ENCODE assay signal across 13 cellular contexts in genomic region chr7:24924375-24924774, GRCh38. TPM values are rescaled to one million over a fixed set of nuclear protein-coding genes. Genes with fewer than 3 reads are reported as not detected.
DNase-seq lines count a peak whose midpoint lies in the region; ATAC-seq and TF ChIP-seq lines count a peak whose summit lies in the region.
"Had no signal": no experiment of that assay in that cellular context is flagged by ENCODE, and none has a peak within 500 bp of the region (broad histone marks: within the 10 kb centered on the region; RNA-seq: fewer than 3 reads in every experiment).

No MANE protein-coding gene starts in this region.

- H3K4me3 Mint-ChIP-seq in stimulated activated naive CD8-positive, alpha-beta T cell treated with anti-CD3 and anti-CD28 coated beads, Interleukin-15, amount 100 ng/mL, for 72 hours, result peak overlapping the region in 1 of 2 donors; percentile 15
- peak overlapping the region; percentile 20 for H3K4me3 Mint-ChIP-seq in activated CD4-positive, alpha-beta memory T cell treated with anti-CD3 and anti-CD28 coated beads, Interleukin-2, amount 10 ng/mL, durations not matched to agents 7 days and 5 days
- H3K4me3 Mint-ChIP-seq: activated naive CD4-positive, alpha-beta T cell treated with anti-CD3 and anti-CD28 coated beads for 36 hours; naive thymus-derived CD8-positive, alpha-beta T cell had no signal

- H3K36me3 Mint-ChIP-seq in activated CD4-positive, alpha-beta memory T cell treated with anti-CD3 and anti-CD28 coated beads, Interleukin-2, amount 10 ng/mL, durations not matched to agents 7 days and 5 days (ENCODE audit: low read depth), result peaks cover 31% of the 10 kb centered on the region

- no peaks in the 10 kb centered on the region for H3K27me3 ChIP-seq in right cardiac atrium (ENCODE audit: control insufficient read depth, insufficient read depth)
- no peaks in the 10 kb centered on the region for H3K27me3 ChIP-seq in tibial artery

- no peak for DNase-seq in stimulated activated naive CD8-positive, alpha-beta T cell treated with anti-CD3 and anti-CD28 coated beads, Interleukin-15, Interleukin-2, amounts not matched to agents 100 U/mL and 50 U/mL, for 24 hours
- no peak for DNase-seq in stimulated activated naive CD8-positive, alpha-beta T cell treated with anti-CD3 and anti-CD28 coated beads, Interleukin-15, amount 100 ng/mL, for 72 hours
- DNase-seq in activated CD4-positive, alpha-beta memory T cell treated with anti-CD3 and anti-CD28 coated beads, Interleukin-2, amount 10 ng/mL, durations not matched to agents 7 days and 5 days, result no peak
- DNase-seq in right cardiac atrium (no peak), SIG-M5 treated with dmso at 0.1 percent for 504 hours (lab: John Stamatoyannopoulos, UW; ENCODE audit: unreplicated experiment) (no peak), tibial artery (no peak)
- DNase-seq: activated naive CD4-positive, alpha-beta T cell treated with anti-CD3 and anti-CD28 coated beads for 36 hours; AML-193; effector CD4-positive, alpha-beta T cell; naive thymus-derived CD8-positive, alpha-beta T cell; NK-92 treated with Interleukin-12 subunit alpha and Interleukin-12 subunit beta, amount 100 ng/mL, for 24 hours had no signal

- peaks cover 3% of the 10 kb centered on the region for H3K4me1 ChIP-seq in right cardiac atrium (ENCODE audit: control insufficient read depth, insufficient read depth, low read length)
- peaks cover 0 to 17% (median 6%) of the 10 kb centered on the region in 4 donors for H3K4me1 ChIP-seq in tibial artery

- POLR2A ChIA-PET in activated CD4-positive, alpha-beta memory T cell treated with anti-CD3 and anti-CD28 coated beads, Interleukin-2, amount 10 ng/mL, durations not matched to agents 7 days and 5 days (lab: Charles Lee), result interaction anchor here (0.8 to 11.1 kb wide), 9 partner anchors 13 to 200 kb away, joined by 3 to 191 read pairs (median 5); partner anchors contain the start of gene OSBPL3

- peak; percentile 26 for ATAC-seq in stimulated activated naive CD8-positive, alpha-beta T cell treated with anti-CD3 and anti-CD28 coated beads, Interleukin-15, Interleukin-2, amounts not matched to agents 100 U/mL and 50 U/mL, for 24 hours
- ATAC-seq in stimulated activated naive CD8-positive, alpha-beta T cell treated with anti-CD3 and anti-CD28 coated beads, Interleukin-15, amount 100 ng/mL, for 72 hours, result no peak
- peak; percentile 70 to 76 for ATAC-seq in right cardiac atrium
- no peak for ATAC-seq in GM21825 (IDR thresholded peaks at IDR 0.05; ENCODE audit: unreplicated experiment)
- ATAC-seq: left lobe of liver; naive thymus-derived CD8-positive, alpha-beta T cell had no signal

- H3K9me3 ChIP-seq in right cardiac atrium (ENCODE audit: control insufficient read depth, low read length), result no peaks in the 10 kb centered on the region
- no peaks in the 10 kb centered on the region for H3K9me3 ChIP-seq in tibial artery

- H3K9me3 Mint-ChIP-seq in stimulated activated naive CD8-positive, alpha-beta T cell treated with anti-CD3 and anti-CD28 coated beads, Interleukin-15, amount 100 ng/mL, for 72 hours, result no peaks in the 10 kb centered on the region
- H3K9me3 Mint-ChIP-seq in activated CD4-positive, alpha-beta memory T cell treated with anti-CD3 and anti-CD28 coated beads, Interleukin-2, amount 10 ng/mL, durations not matched to agents 7 days and 5 days, result no peaks in the 10 kb centered on the region
- H3K9me3 Mint-ChIP-seq: activated naive CD4-positive, alpha-beta T cell treated with anti-CD3 and anti-CD28 coated beads for 36 hours; naive thymus-derived CD8-positive, alpha-beta T cell had no signal

- no peak overlapping the region for H3K27ac Mint-ChIP-seq in stimulated activated naive CD8-positive, alpha-beta T cell treated with anti-CD3 and anti-CD28 coated beads, Interleukin-15, amount 100 ng/mL, for 72 hours
- H3K27ac Mint-ChIP-seq in activated CD4-positive, alpha-beta memory T cell treated with anti-CD3 and anti-CD28 coated beads, Interleukin-2, amount 10 ng/mL, durations not matched to agents 7 days and 5 days, result peak overlapping the region; percentile 96
- H3K27ac Mint-ChIP-seq: activated naive CD4-positive, alpha-beta T cell treated with anti-CD3 and anti-CD28 coated beads for 36 hours had no signal

- no peaks in the 10 kb centered on the region for H3K27me3 Mint-ChIP-seq in stimulated activated naive CD8-positive, alpha-beta T cell treated with anti-CD3 and anti-CD28 coated beads, Interleukin-15, amount 100 ng/mL, for 72 hours
- no peaks in the 10 kb centered on the region for H3K27me3 Mint-ChIP-seq in activated CD4-positive, alpha-beta memory T cell treated with anti-CD3 and anti-CD28 coated beads, Interleukin-2, amount 10 ng/mL, durations not matched to agents 7 days and 5 days
- H3K27me3 Mint-ChIP-seq: naive thymus-derived CD8-positive, alpha-beta T cell had no signal

- no peak overlapping the region for H3K4me3 ChIP-seq in right cardiac atrium (ENCODE audit: low read length)
- no peak overlapping the region for H3K4me3 ChIP-seq in tibial artery

- no peak for TF ChIP-seq CTCF in tibial artery (IDR thresholded peaks at IDR 0.05)

- H3K4me1 Mint-ChIP-seq in stimulated activated naive CD8-positive, alpha-beta T cell treated with anti-CD3 and anti-CD28 coated beads, Interleukin-15, amount 100 ng/mL, for 72 hours, result peaks cover 70% of the 10 kb centered on the region
- H3K4me1 Mint-ChIP-seq in activated CD4-positive, alpha-beta memory T cell treated with anti-CD3 and anti-CD28 coated beads, Interleukin-2, amount 10 ng/mL, durations not matched to agents 7 days and 5 days, result peaks cover 83% of the 10 kb centered on the region

- no peaks in the 10 kb centered on the region for H3K36me3 ChIP-seq in tibial artery

- 80% methylated on average over 7 of the region's 7 CpGs for WGBS in right cardiac atrium

- CTCF ChIA-PET in activated CD4-positive, alpha-beta memory T cell treated with anti-CD3 and anti-CD28 coated beads, Interleukin-2, amount 10 ng/mL, durations not matched to agents 7 days and 5 days (lab: Charles Lee), result interaction anchor here (1.0 to 1.8 kb wide), 6 partner anchors 15 to 112 kb away, joined by 3 to 6 read pairs (median 4); no protein-coding TSS in a partner anchor

- intact Hi-C loops in right cardiac atrium (cut with DNase I), result no loop called here
- intact Hi-C loops in tibial artery (cut with DNase I; ENCODE audit: low total_unique reads), result no loop called here

- H3K27ac ChIP-seq in right cardiac atrium (ENCODE audit: low read length) (peak overlapping the region; percentile 30), tibial artery (no peak overlapping the region)

RNA-seq across cellular contexts. Expression of gene OSBPL3, which starts 55.6 kb away (rescaled TPM):
- total RNA-seq in activated CD4-positive, alpha-beta memory T cell treated with anti-CD3 and anti-CD28 coated beads, Interleukin-2, amount 10 ng/mL, durations not matched to agents 7 days and 5 days, result 10 to 100 TPM; 90.3 to 99.9 TPM
- total RNA-seq in right cardiac atrium, result 10 to 100 TPM in 2 of 4 donors, 1 to 10 TPM in 2; 9.0 to 12.9 (median 10.4) TPM
- polyA plus RNA-seq in right cardiac atrium, result 3.2 TPM

Comparison
In these comparisons a context has a peak if more than half of its experiments do, and no peak if none do; other contexts are left out.
1. ATAC-seq: peak in stimulated activated naive CD8-positive, alpha-beta T cell treated with anti-CD3 and anti-CD28 coated beads, Interleukin-15, Interleukin-2, amounts not matched to agents 100 U/mL and 50 U/mL, for 24 hours (single experiment) and right cardiac atrium (2 of 2); none in stimulated activated naive CD8-positive, alpha-beta T cell treated with anti-CD3 and anti-CD28 coated beads, Interleukin-15, amount 100 ng/mL, for 72 hours (single experiment) and GM21825 (single experiment).
2. RNA of gene OSBPL3, which starts 55.6 kb away (total RNA-seq): 90.3 to 99.9 TPM in activated CD4-positive, alpha-beta memory T cell treated with anti-CD3 and anti-CD28 coated beads, Interleukin-2, amount 10 ng/mL, durations not matched to agents 7 days and 5 days; 9.0 to 12.9 TPM in right cardiac atrium; every median in the first group is over 4 times any median in the second.